In genomic region chr14:102914474-102915291, GRCh38 we compare ENCODE assay signal across 25 cellular contexts. TPM values are rescaled to one million over a fixed set of nuclear protein-coding genes. Genes with fewer than 3 reads are reported as not detected.
DNase-seq lines count a peak whose midpoint lies in the region; ATAC-seq, FAIRE-seq and TF ChIP-seq lines count a peak whose summit lies in the region.
"Had no signal": no experiment of that assay in that cellular context is flagged by ENCODE, and none has a peak within 500 bp of the region (broad histone marks: within the 10 kb centered on the region; RNA-seq: fewer than 3 reads in every experiment).

No MANE protein-coding gene starts in this region.

- no peak for TF ChIP-seq RAD21 in HepG2 (CRISPR knock-in tag; IDR thresholded peaks at IDR 0.05)
- no peak for TF ChIP-seq RAD21 in SK-N-SH (IDR thresholded peaks at IDR 0.05; ENCODE audit: low read length)

- no peak overlapping the region for H3K4me3 ChIP-seq in Peyer's patch
- H3K4me3 ChIP-seq in HepG2 (replicated peaks in 1 of 3; ENCODE audit: insufficient read depth in 1 of 3, low read depth in 2 of 3, low read length in 3 of 3), result no peak overlapping the region; a peak in 1 of 6 replicates
- H3K4me3 ChIP-seq in SK-N-SH (ENCODE audit: low read depth in 2 of 2, low read length in 1 of 2), result no peak overlapping the region
- H3K4me3 ChIP-seq: psoas muscle, stomach, tibial nerve had no signal

- peaks cover 12 to 27% of the 10 kb centered on the region in 2 donors for H3K36me3 Mint-ChIP-seq in stimulated activated naive B cell treated with anti-CD40 and anti-IgM and Interleukin-4, amounts not matched to agents 10 μg/mL and 1 μg/mL and 100 μg/mL, for 72 hours
- H3K36me3 Mint-ChIP-seq: immature natural killer cell had no signal

- H3K27me3 ChIP-seq in Peyer's patch (no peaks in the 10 kb centered on the region), HepG2 (ENCODE audit: control insufficient read depth in 1 of 2, insufficient read depth in 2 of 2, low read length in 2 of 2) (no peaks in the 10 kb centered on the region), SK-N-SH (ENCODE audit: insufficient read depth) (no peaks in the 10 kb centered on the region)
- H3K27me3 ChIP-seq: stomach, tibial nerve had no signal

- no peak overlapping the region; the same call in 1 of the 2 replicates for H3K9ac ChIP-seq in HepG2 (ENCODE audit: insufficient read depth, low read depth, low read length)
- no peak overlapping the region for H3K9ac ChIP-seq in SK-N-SH

- H3K9me3 Mint-ChIP-seq in stimulated activated naive B cell treated with anti-CD40 and anti-IgM and Interleukin-4, amounts not matched to agents 10 μg/mL and 1 μg/mL and 100 μg/mL, for 72 hours, result no peaks in the 10 kb centered on the region
- H3K9me3 Mint-ChIP-seq: CD4-positive, alpha-beta memory T cell; immature natural killer cell had no signal

- in situ Hi-C loops in HepG2 (cut with HindIII; ENCODE audit: extremely low pct_ligation_motif_present, low pct_unique_long_range_greater_than_20kb), result loop anchor here (10.0 kb wide), 1 partner anchor 220 kb away; no protein-coding TSS in a partner anchor

- BruUV-seq in HepG2 (replicated peaks; lab: Mats Ljungman, UMichigan), result no TSS peak

- H2AFZ ChIP-seq in HepG2 (ENCODE audit: low read length), result no peak overlapping the region
- no peak overlapping the region for H2AFZ ChIP-seq in SK-N-SH (ENCODE audit: low read depth)

- POLR2A ChIA-PET in HepG2 (lab: Yijun Ruan, JAX), result no interaction called here
- POLR2A ChIA-PET in SK-N-SH (lab: Yijun Ruan, JAX), result no interaction called here

- H3K4me3 Mint-ChIP-seq in stimulated activated naive B cell treated with anti-CD40 and anti-IgM and Interleukin-4, amounts not matched to agents 10 μg/mL and 1 μg/mL and 100 μg/mL, for 72 hours, result no peak overlapping the region
- H3K4me3 Mint-ChIP-seq: CD4-positive, alpha-beta memory T cell; immature natural killer cell had no signal

- no peaks in the 10 kb centered on the region for H3K9me2 ChIP-seq in SK-N-SH

- WGBS in HepG2 (ENCODE audit: low lambda C conversion rate), result 48% methylated on average over 3 of the region's 26 CpGs
- 95% methylated on average over 11 of the region's 26 CpGs for WGBS in SK-N-SH (ENCODE audit: low lambda C conversion rate)

- TF ChIP-seq POLR2A in Peyer's patch (IDR thresholded peaks at IDR 0.05) (no peak), HepG2 (IDR thresholded peaks at IDR 0.05; ENCODE audit: insufficient read depth in 1 of 2, low read depth in 2 of 2, low read length in 2 of 2) (no peak)

- H3K4me1 Mint-ChIP-seq in stimulated activated naive B cell treated with anti-CD40 and anti-IgM and Interleukin-4, amounts not matched to agents 10 μg/mL and 1 μg/mL and 100 μg/mL, for 72 hours, result peaks cover 19 to 21% of the 10 kb centered on the region in 2 donors
- H3K4me1 Mint-ChIP-seq: immature natural killer cell had no signal

- no peak for FAIRE-seq in HepG2 (lab: Jason Lieb, UNC)
- FAIRE-seq: frontal cortex had no signal

- no peaks in the 10 kb centered on the region for H3K27me3 Mint-ChIP-seq in stimulated activated naive B cell treated with anti-CD40 and anti-IgM and Interleukin-4, amounts not matched to agents 10 μg/mL and 1 μg/mL and 100 μg/mL, for 72 hours
- H3K27me3 Mint-ChIP-seq: CD4-positive, alpha-beta memory T cell had no signal

- no peak for TF ChIP-seq CTCF in Peyer's patch (IDR thresholded peaks at IDR 0.05)
- no peak for TF ChIP-seq CTCF in HepG2 (CRISPR knock-in tag; IDR thresholded peaks at IDR 0.05)
- no peak for TF ChIP-seq CTCF in SK-N-SH (IDR thresholded peaks at IDR 0.05)

- peak; percentile 61 for DNase-seq in activated effector memory CD4-positive, alpha-beta T cell treated with anti-CD3 and anti-CD28 coated beads, Interleukin-2, amount 50 U/mL, for 16 hours
- no peak for DNase-seq in activated effector memory CD4-positive, alpha-beta T cell treated with Interleukin-2 at 50 U/mL for 16 hours
- DNase-seq in Peyer's patch (peak in 2 of 3 donors; percentile 45 to 55), HepG2 (ENCODE audit: low spot score) (no peak), SK-N-SH (no peak), NCI-H345 (lab: John Stamatoyannopoulos, UW) (no peak)
- no peak for DNase-seq in stimulated activated naive B cell treated with anti-CD40 and anti-IgM and Interleukin-4, amounts not matched to agents 10 μg/mL and 1 μg/mL and 100 μg/mL, for 72 hours
- DNase-seq: 8988T; activated CD4-positive, alpha-beta T cell treated with anti-CD3 and anti-CD28 coated beads for 4 hours; activated gamma-delta T cell treated with Interleukin-2 at 50 U/mL for 16 hours; CD4-positive, alpha-beta memory T cell; central memory CD4-positive, alpha-beta T cell; dermis blood vessel endothelial cell; DMS 273 treated with DMSO at 0.1 percent for 48 hours; hypothalamus; immature natural killer cell; NCI-H187; NCI-H526 treated with DMSO at 0.1 percent for 48 hours; stomach had no signal

- no peak for TF ChIP-seq EP300 in HepG2 (IDR thresholded peaks at IDR 0.05; ENCODE audit: low read depth in 2 of 2, low read length in 2 of 2)
- TF ChIP-seq EP300 in HepG2 (CRISPR knock-in tag; IDR thresholded peaks at IDR 0.05; ENCODE audit: borderline replicate concordance), result no peak
- no peak for TF ChIP-seq EP300 in SK-N-SH (IDR thresholded peaks at IDR 0.05; ENCODE audit: borderline replicate concordance in 1 of 2, low read depth in 1 of 2, low read length in 1 of 2)

- H4K20me1 ChIP-seq in HepG2 (ENCODE audit: insufficient read depth, low read length), result no peaks in the 10 kb centered on the region
- H4K20me1 ChIP-seq in SK-N-SH (ENCODE audit: insufficient read depth), result no peaks in the 10 kb centered on the region

- H3K27ac Mint-ChIP-seq in stimulated activated naive B cell treated with anti-CD40 and anti-IgM and Interleukin-4, amounts not matched to agents 10 μg/mL and 1 μg/mL and 100 μg/mL, for 72 hours, result no peak overlapping the region
- H3K27ac Mint-ChIP-seq: immature natural killer cell had no signal

- CTCF ChIA-PET in HepG2 (lab: Yijun Ruan, JAX; ENCODE audit: low intra/inter-chr PET ratio, low total read pairs), result no interaction called here
- CTCF ChIA-PET in SK-N-SH (lab: Yijun Ruan, JAX), result interaction anchor here (1.7 kb wide), 1 partner anchor 220 kb away, joined by 10 read pairs; no protein-coding TSS in a partner anchor

- peaks cover 2% of the 10 kb centered on the region for H3F3A ChIP-seq in SK-N-SH (replicated peaks; ENCODE audit: insufficient read depth)

- H3K4me1 ChIP-seq in Peyer's patch, result peaks cover 0 to 44% (median 5%) of the 10 kb centered on the region in 4 donors
- peaks cover 21% of the 10 kb centered on the region for H3K4me1 ChIP-seq in HepG2 (ENCODE audit: insufficient read depth, low read length)
- no peaks in the 10 kb centered on the region for H3K4me1 ChIP-seq in SK-N-SH (ENCODE audit: control insufficient read depth in 1 of 2, insufficient read depth in 2 of 2, low read depth in 1 of 2, low read length in 1 of 2)
- H3K4me1 ChIP-seq: psoas muscle, stomach, tibial nerve had no signal

- H3K4me2 ChIP-seq in HepG2 (ENCODE audit: low read depth, low read length) (peak overlapping the region; percentile 37; the same call in 1 of the 2 replicates), SK-N-SH (no peak overlapping the region)

- H3K27ac ChIP-seq in Peyer's patch, result peak overlapping the region in 1 of 4 donors; percentile 42
- H3K27ac ChIP-seq in HepG2 (ENCODE audit: extremely low read length, insufficient read depth, low read length), result no peak overlapping the region
- H3K27ac ChIP-seq in SK-N-SH (ENCODE audit: low read depth in 2 of 2, low read length in 1 of 2), result no peak overlapping the region
- H3K27ac ChIP-seq: psoas muscle, stomach, tibial nerve had no signal

- intact Hi-C loops in HepG2 (cut with micrococcal nuclease; ENCODE audit: unreplicated experiment), result loop anchor here (5.0 kb wide), 1 partner anchor 137 kb away; the partner anchor contains the start of gene TRAF3

- no peaks in the 10 kb centered on the region for H3K79me2 ChIP-seq in HepG2 (ENCODE audit: insufficient read depth, low read length)
- H3K79me2 ChIP-seq in SK-N-SH (ENCODE audit: insufficient read depth), result no peaks in the 10 kb centered on the region

- no peaks in the 10 kb centered on the region for H3K9me3 ChIP-seq in Peyer's patch
- no peaks in the 10 kb centered on the region for H3K9me3 ChIP-seq in HepG2 (ENCODE audit: low read length)
- H3K9me3 ChIP-seq in SK-N-SH, result no peaks in the 10 kb centered on the region
- H3K9me3 ChIP-seq: psoas muscle, stomach, tibial nerve had no signal

- ATAC-seq in HepG2, result peak; percentile 19
- peak; percentile 15 to 17 for ATAC-seq in stimulated activated naive B cell treated with anti-CD40 and anti-IgM and Interleukin-4, amounts not matched to agents 10 μg/mL and 1 μg/mL and 100 μg/mL, for 72 hours (replicated peaks)
- no peak for ATAC-seq in GM18511 (IDR thresholded peaks at IDR 0.05; ENCODE audit: unreplicated experiment)
- ATAC-seq: psoas muscle, Right ventricle myocardium inferior had no signal

- no peaks in the 10 kb centered on the region for H3K36me3 ChIP-seq in Peyer's patch
- H3K36me3 ChIP-seq in HepG2 (replicated peaks in 1 of 2; ENCODE audit: control insufficient read depth in 1 of 2, insufficient read depth in 2 of 2, low read length in 2 of 2), result no peaks in the 10 kb centered on the region
- no peaks in the 10 kb centered on the region for H3K36me3 ChIP-seq in SK-N-SH (replicated peaks in 1 of 2; ENCODE audit: control insufficient read depth in 1 of 2, insufficient read depth in 2 of 2, low read length in 1 of 2)

RNA-seq across cellular contexts. Expression of gene AMN, which starts 7.8 kb away (rescaled TPM):
- total RNA-seq in Peyer's patch, result 1,000 to 10,000 TPM in 1 of 4 donors, 100 to 1,000 TPM in 2, 10 to 100 TPM in 1; 89.1 to 1,110 (median 806) TPM
- total RNA-seq in HepG2 (2016; rRNA removed; fragmentation: Illumina TruSeq; extraction: Trizol), result 8.2 and 33.1 TPM in 2 replicates
- 5.2 and 6.0 TPM in 2 replicates for total RNA-seq in HepG2 (2016; cell fraction: cytosol; rRNA removed; fragmentation: Illumina TruSeq; extraction: Trizol; ENCODE audit: low read depth)
- 9.3 and 30.8 TPM in 2 replicates for total RNA-seq in HepG2 (2016; cell fraction: insoluble cytoplasmic fraction; rRNA removed; fragmentation: Illumina TruSeq; extraction: Trizol)
- total RNA-seq in HepG2 (2016; cell fraction: membrane; rRNA removed; fragmentation: Illumina TruSeq; extraction: Trizol), result 7.8 and 9.0 TPM in 2 replicates
- 29.3 and 33.8 TPM in 2 replicates for total RNA-seq in HepG2 (2016; cell fraction: nucleus; rRNA removed; fragmentation: Illumina TruSeq; extraction: Trizol)
- polyA plus RNA-seq in HepG2 (2011; rRNA removed), result 9.8 and 18.9 TPM in 2 replicates
- polyA plus RNA-seq in HepG2 (2011; cell fraction: cytosol; rRNA removed), result 13.3 and 22.3 TPM in 2 replicates
- 158 and 165 TPM in 2 replicates for polyA plus RNA-seq in HepG2 (2011; cell fraction: nucleus; rRNA removed)
- 15.1 and 18.5 TPM in 2 replicates for polyA plus RNA-seq in HepG2 (2012)
- 3.8 and 4.1 TPM in 2 replicates for polyA plus RNA-seq in HepG2 (2016; cell fraction: cytosol; fragmentation: Illumina TruSeq; extraction: Trizol; ENCODE audit: low read depth)
- polyA plus RNA-seq in HepG2 (2016; cell fraction: insoluble cytoplasmic fraction; fragmentation: Illumina TruSeq; extraction: Trizol; ENCODE audit: low read depth), result 9.2 and 10.3 TPM in 2 replicates
- polyA plus RNA-seq in HepG2 (2016; cell fraction: membrane; fragmentation: Illumina TruSeq; extraction: Trizol; ENCODE audit: low read depth), result 5.6 and 6.3 TPM in 2 replicates
- polyA plus RNA-seq in HepG2 (2016; cell fraction: nucleus; fragmentation: Illumina TruSeq; extraction: Trizol; ENCODE audit: insufficient read depth, low read depth), result 62.6 and 64.7 TPM in 2 replicates
- polyA minus RNA-seq in HepG2 (2011; rRNA and poly(A)+ RNA removed; ENCODE audit: low replicate concordance), result 0.14 and 21.4 TPM in 2 replicates
- polyA minus RNA-seq in HepG2 (2011; cell fraction: cytosol; rRNA and poly(A)+ RNA removed), result 12.3 and 17.0 TPM in 2 replicates
- 14.8 and 15.0 TPM in 2 replicates for polyA minus RNA-seq in HepG2 (2011; cell fraction: nucleus; rRNA and poly(A)+ RNA removed)
- 0.03 TPM in 1 of 2 replicates, not detected in the other for polyA plus RNA-seq in SK-N-SH (2012; rRNA removed)
- 0.01 TPM in 1 of 2 replicates, not detected in the other for polyA plus RNA-seq in SK-N-SH (2012; cell fraction: cytosol; rRNA removed)
- 0.21 and 0.25 TPM in 2 replicates for polyA plus RNA-seq in SK-N-SH (2012; cell fraction: nucleus; rRNA removed)
- total RNA-seq: dermis blood vessel endothelial cell, LHCN-M2, psoas muscle had no signal

Comparison
In these comparisons a context has a peak if more than half of its experiments do, and no peak if none do; other contexts are left out.
1. DNase-seq: peak in activated effector memory CD4-positive, alpha-beta T cell treated with anti-CD3 and anti-CD28 coated beads, Interleukin-2, amount 50 U/mL, for 16 hours (single experiment) and Peyer's patch (2 of 3); none in activated effector memory CD4-positive, alpha-beta T cell treated with Interleukin-2 at 50 U/mL for 16 hours (single experiment), HepG2 (single experiment), stimulated activated naive B cell treated with anti-CD40 and anti-IgM and Interleukin-4, amounts not matched to agents 10 μg/mL and 1 μg/mL and 100 μg/mL, for 72 hours (single experiment), SK-N-SH (single experiment) and NCI-H345 (single experiment).